8 cellular contexts compared by ENCODE assay signal in genomic region chr11:66312549-66313320, GRCh38. TPM values are rescaled to one million over a fixed set of nuclear protein-coding genes. Genes with fewer than 3 reads are reported as not detected.
DNase-seq lines count a peak whose midpoint lies in the region; ATAC-seq and TF ChIP-seq lines count a peak whose summit lies in the region.

No MANE protein-coding gene starts in this region.

- dilution Hi-C loops in mammary epithelial cell (cut with HindIII; ENCODE audit: low sequenced_read_pairs): no loop called here

- ATAC-seq in GM18907 (IDR thresholded peaks at IDR 0.05; ENCODE audit: unreplicated experiment): peak; percentile 57
- ATAC-seq in HG03135 (IDR thresholded peaks at IDR 0.05; ENCODE audit: unreplicated experiment): peak; percentile 59

- peak overlapping the region; percentile 99 for H2AFZ ChIP-seq in mammary epithelial cell (ENCODE audit: low read depth, low read length)

- 14% methylated on average over 18 of the region's 52 CpGs for WGBS in mammary epithelial cell (ENCODE audit: low coverage, missing lambda C conversion rate)

- intact Hi-C loops in mammary epithelial cell (cut with micrococcal nuclease): loop anchor here (1.0 kb wide), 6 partner anchors 16 to 374 kb away; partner anchors contain the start of gene YIF1A

- no peak for TF ChIP-seq CTCF in WI38 (IDR thresholded peaks at IDR 0.05; ENCODE audit: low read depth, low read length)
- no peak for TF ChIP-seq CTCF in mammary epithelial cell (conservative IDR thresholded peaks at IDR 0.05 in 1 of 2, IDR thresholded peaks at IDR 0.05 in 1 of 2; ENCODE audit: extremely low read depth in 1 of 2, insufficient read depth in 1 of 2, low read depth in 1 of 2, low read length in 2 of 2)

- BruUV-seq in mammary epithelial cell (replicated peaks; lab: Mats Ljungman, UMichigan): no TSS peak

- H3K27me3 ChIP-seq in mammary epithelial cell (ENCODE audit: insufficient read depth, low read length): no peaks in the 10 kb centered on the region

- H3K4me1 ChIP-seq in mammary epithelial cell (ENCODE audit: insufficient read depth, low read length): peaks cover 4% of the 10 kb centered on the region

- DNase-seq in ACHN (peak; percentile 96), NCI-H2196 (lab: John Stamatoyannopoulos, UW; ENCODE audit: unreplicated experiment) (peak; percentile 97), mammary epithelial cell (peak; percentile 93), iPS-NIHi11 (ENCODE audit: low spot score) (peak; percentile 93)

- in situ Hi-C loops in ACHN (cut with HindIII; ENCODE audit: low pct_ligation_motif_present, low pct_unique_long_range_greater_than_20kb, low sequenced_read_pairs) (no loop called here), mammary epithelial cell (cut with MboI; ENCODE audit: low sequenced_read_pairs in 2 of 2) (loop anchor here in 1 of 2 donors (5.0 kb wide), 1 partner anchor 75 kb away; no protein-coding TSS in a partner anchor)

- no peaks in the 10 kb centered on the region for H3K36me3 ChIP-seq in mammary epithelial cell (ENCODE audit: insufficient read depth, low read length)

- H3K27ac ChIP-seq in mammary epithelial cell (ENCODE audit: insufficient read depth, low read depth, low read length): peak overlapping the region; percentile 54
- H3K27ac ChIP-seq in skin epidermis: peak overlapping the region in 20 of 21 experiments; percentile 61 to 87 (median 79)

- H3K4me3 ChIP-seq in WI38 (ENCODE audit: low read depth, low read length) (peak overlapping the region; percentile 66), mammary epithelial cell (replicated peaks in 1 of 3; ENCODE audit: insufficient read depth in 1 of 3, low read depth in 2 of 3, low read length in 3 of 3) (peak overlapping the region; percentile 61 to 63 (median 61)), skin epidermis (peak overlapping the region; percentile 39 to 49 (median 41))

- no peaks in the 10 kb centered on the region for H4K20me1 ChIP-seq in mammary epithelial cell (ENCODE audit: insufficient read depth, low read length)

- no peaks in the 10 kb centered on the region for H3K9me3 ChIP-seq in mammary epithelial cell (replicated peaks; ENCODE audit: insufficient read depth, low read length)

- H3K79me2 ChIP-seq in mammary epithelial cell (ENCODE audit: insufficient read depth, low read length): no peaks in the 10 kb centered on the region

- no peak overlapping the region for H3K9ac ChIP-seq in mammary epithelial cell (ENCODE audit: insufficient read depth, low read length)

- CTCF ChIA-PET in mammary epithelial cell (lab: Charles Lee; ENCODE audit: low non-redundant PET): interaction anchor here (0.6 to 2.6 kb wide), 15 partner anchors 10 to 790 kb away, joined by 3 to 41 read pairs (median 6); partner anchors contain the start of genes RIN1 and YIF1A

- peak overlapping the region; percentile 91 for H3K4me2 ChIP-seq in mammary epithelial cell (ENCODE audit: insufficient read depth, low read depth, low read length)

RNA-seq across cellular contexts. Expression of gene CD248, which starts 4.1 kb away (rescaled TPM):
- total RNA-seq in mammary epithelial cell: under 1 TPM in 1 of 2 donors, not detected in 1; 0.67 TPM
- not detected for polyA plus RNA-seq in mammary epithelial cell
- not detected for polyA minus RNA-seq in mammary epithelial cell

RNA-seq across cellular contexts. Expression of gene TMEM151A, which starts 21.0 kb away (rescaled TPM):
- under 1 TPM; 0.17 to 0.26 TPM for total RNA-seq in mammary epithelial cell
- 0.06 TPM for polyA plus RNA-seq in mammary epithelial cell
- not detected for polyA minus RNA-seq in mammary epithelial cell

RNA-seq across cellular contexts. Expression of gene RIN1, which starts 23.5 kb away (rescaled TPM):
- 10 to 100 TPM; 28.5 to 75.6 TPM for total RNA-seq in mammary epithelial cell
- 22.4 TPM for polyA plus RNA-seq in mammary epithelial cell
- polyA minus RNA-seq in mammary epithelial cell: 25.0 TPM

RNA-seq across cellular contexts. Expression of gene YIF1A, which starts 23.8 kb away (rescaled TPM):
- 100 to 1,000 TPM; 103 to 125 TPM for total RNA-seq in mammary epithelial cell
- 176 TPM for polyA plus RNA-seq in mammary epithelial cell
- 193 TPM for polyA minus RNA-seq in mammary epithelial cell

RNA-seq across cellular contexts. Expression of gene BRMS1, which starts 32.2 kb away (rescaled TPM):
- total RNA-seq in mammary epithelial cell: 10 to 100 TPM; 56.3 to 69.4 TPM
- 75.0 TPM for polyA plus RNA-seq in mammary epithelial cell
- polyA minus RNA-seq in mammary epithelial cell: 32.9 TPM

Comparison
In these comparisons a context has a peak if more than half of its experiments do, and no peak if none do; other contexts are left out.
1. Peak in every context shown above with its lines: DNase-seq, ATAC-seq, H3K4me3 ChIP-seq and H3K27ac ChIP-seq.